8 cellular contexts compared by ENCODE assay signal in the genomic region with DNA sequence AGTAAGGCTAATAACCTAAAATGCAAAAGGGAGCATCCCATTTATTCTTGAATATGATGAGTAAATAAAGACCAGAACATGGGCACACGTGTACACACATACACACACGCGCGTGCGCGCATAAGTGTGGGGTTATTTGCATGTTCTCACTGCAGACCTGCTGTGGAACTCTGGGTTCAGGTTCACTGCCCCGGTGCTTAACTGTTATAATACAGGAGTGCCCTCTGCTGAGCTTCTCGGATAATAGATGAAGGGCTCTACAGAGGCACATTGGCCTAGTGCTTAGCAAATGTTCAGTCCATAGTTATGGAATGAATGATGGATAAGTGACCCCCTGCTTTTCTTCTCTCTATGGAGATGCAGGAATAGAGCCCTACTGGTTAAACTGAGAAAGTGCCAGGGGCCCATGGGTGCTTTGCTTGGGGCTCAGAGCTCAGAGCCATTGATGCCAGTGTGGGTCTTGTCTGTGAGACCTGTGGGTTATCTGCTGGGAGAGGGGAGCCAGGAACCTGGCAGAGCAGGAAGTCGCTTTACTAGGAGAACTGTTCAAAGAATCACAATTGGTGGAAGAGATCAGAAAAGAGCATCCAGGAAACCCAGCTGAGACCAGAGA. TPM values are rescaled to one million over a fixed set of nuclear protein-coding genes. Genes with fewer than 3 reads are reported as not detected.
DNase-seq lines count a peak whose midpoint lies in the region; ATAC-seq and TF ChIP-seq lines count a peak whose summit lies in the region.

No MANE protein-coding gene starts in this region.

- H3K27me3 ChIP-seq in right atrium auricular region = no peaks in the 10 kb centered on the region

- in situ Hi-C loops in SK-MEL-5 (cut with HindIII; ENCODE audit: low pct_unique_long_range_greater_than_20kb, low sequenced_read_pairs) = no loop called here

- POLR2A ChIA-PET in activated naive CD8-positive, alpha-beta T cell treated with anti-CD3 and anti-CD28 coated beads, Interleukin-2, amount 10 ng/mL, durations not matched to agents 7 days and 5 days (lab: Charles Lee) = interaction anchor here (1.5 to 2.4 kb wide), 3 partner anchors 212 to 646 kb away, joined by 3 to 10 read pairs (median 6); partner anchors contain the start of gene HJURP

- H3K4me3 Mint-ChIP-seq in activated naive CD8-positive, alpha-beta T cell treated with anti-CD3 and anti-CD28 coated beads, Interleukin-2, amount 10 ng/mL, durations not matched to agents 7 days and 5 days = no peak overlapping the region
- H3K4me3 Mint-ChIP-seq in mesothelial cell of epicardium = no peak overlapping the region

- H3K27ac ChIP-seq in right atrium auricular region = no peak overlapping the region

- peak overlapping the region; percentile 49 for H3K27ac Mint-ChIP-seq in activated naive CD8-positive, alpha-beta T cell treated with anti-CD3 and anti-CD28 coated beads, Interleukin-2, amount 10 ng/mL, durations not matched to agents 7 days and 5 days
- no peak overlapping the region for H3K27ac Mint-ChIP-seq in mesothelial cell of epicardium

- peaks cover 8% of the 10 kb centered on the region for H3K36me3 Mint-ChIP-seq in activated naive CD8-positive, alpha-beta T cell treated with anti-CD3 and anti-CD28 coated beads, Interleukin-2, amount 10 ng/mL, durations not matched to agents 7 days and 5 days
- no peaks in the 10 kb centered on the region for H3K36me3 Mint-ChIP-seq in mesothelial cell of epicardium

- H3K27me3 Mint-ChIP-seq in activated naive CD8-positive, alpha-beta T cell treated with anti-CD3 and anti-CD28 coated beads, Interleukin-2, amount 10 ng/mL, durations not matched to agents 7 days and 5 days = peaks cover 10% of the 10 kb centered on the region
- H3K27me3 Mint-ChIP-seq in mesothelial cell of epicardium (ENCODE audit: low read depth) = peaks cover 2% of the 10 kb centered on the region

- no peaks in the 10 kb centered on the region for H3K9me3 Mint-ChIP-seq in activated naive CD8-positive, alpha-beta T cell treated with anti-CD3 and anti-CD28 coated beads, Interleukin-2, amount 10 ng/mL, durations not matched to agents 7 days and 5 days
- no peaks in the 10 kb centered on the region for H3K9me3 Mint-ChIP-seq in mesothelial cell of epicardium

- H3K4me3 ChIP-seq in Jurkat, Clone E6-1 (ENCODE audit: low read length) = no peak overlapping the region
- no peak overlapping the region for H3K4me3 ChIP-seq in right atrium auricular region

- peak; percentile 62 for DNase-seq in DMS153 (lab: John Stamatoyannopoulos, UW)
- peak; percentile 86 for DNase-seq in Jurkat, Clone E6-1 (ENCODE audit: low read depth, low spot score)
- peak; percentile 83 for DNase-seq in SK-MEL-5 (ENCODE audit: low read depth, low spot score)
- DNase-seq in activated naive CD8-positive, alpha-beta T cell treated with anti-CD3 and anti-CD28 coated beads, Interleukin-2, amount 10 ng/mL, durations not matched to agents 7 days and 5 days = peak; percentile 63
- DNase-seq in right atrium auricular region (ENCODE audit: low spot score) = no peak
- DNase-seq in stimulated activated CD4-positive, alpha-beta T cell treated with anti-CD3 and anti-CD28 coated beads, Interleukin-15, amount 100 ng/mL, for 1 hour (ENCODE audit: low read depth in 1 of 2, low spot score in 1 of 2) = peak; percentile 39 to 56
- DNase-seq in mesothelial cell of epicardium (ENCODE audit: low spot score in 2 of 2, unreplicated experiment in 2 of 2) = no peak

- peaks cover 0 to 16% of the 10 kb centered on the region in 2 donors for H3K4me1 ChIP-seq in right atrium auricular region

- peak; percentile 43 for ATAC-seq in GM21390 (IDR thresholded peaks at IDR 0.05; ENCODE audit: unreplicated experiment)
- ATAC-seq in activated naive CD8-positive, alpha-beta T cell treated with anti-CD3 and anti-CD28 coated beads, Interleukin-2, amount 10 ng/mL, durations not matched to agents 7 days and 5 days (ENCODE audit: low read depth) = peak; percentile 51

- peaks cover 27% of the 10 kb centered on the region for H3K4me1 Mint-ChIP-seq in activated naive CD8-positive, alpha-beta T cell treated with anti-CD3 and anti-CD28 coated beads, Interleukin-2, amount 10 ng/mL, durations not matched to agents 7 days and 5 days
- H3K4me1 Mint-ChIP-seq in mesothelial cell of epicardium = peaks cover 16% of the 10 kb centered on the region

- H3K36me3 ChIP-seq in right atrium auricular region = no peaks in the 10 kb centered on the region

- TF ChIP-seq CTCF in right atrium auricular region (IDR thresholded peaks at IDR 0.05) (peak; percentile 25 to 74), mesothelial cell of epicardium (IDR thresholded peaks at IDR 0.05; ENCODE audit: unreplicated experiment) (no peak)

- H3K9me3 ChIP-seq in right atrium auricular region = no peaks in the 10 kb centered on the region

RNA-seq across cellular contexts. Expression of gene ARL4C, which starts 3.6 kb away (rescaled TPM):
- polyA plus RNA-seq in Jurkat, Clone E6-1 (2012; ENCODE audit: insufficient read depth, insufficient read length) = 54.2 TPM
- total RNA-seq in SK-MEL-5 (2014; rRNA removed; shearing (Covaris generic)) = 4.3 and 6.1 TPM in 2 replicates
- polyA plus RNA-seq in SK-MEL-5 (2015; cell fraction: cytosol; rRNA removed) = 8.3 and 9.9 TPM in 2 replicates
- polyA plus RNA-seq in SK-MEL-5 (2015; cell fraction: nucleus; rRNA removed) = 4.1 and 5.2 TPM in 2 replicates
- total RNA-seq in activated naive CD8-positive, alpha-beta T cell treated with anti-CD3 and anti-CD28 coated beads, Interleukin-2, amount 10 ng/mL, durations not matched to agents 7 days and 5 days = 100 to 1,000 TPM; 210 to 214 TPM
- total RNA-seq in right atrium auricular region (1 to 10 TPM; 3.1 to 3.4 TPM), mesothelial cell of epicardium (18.4 to 21.4 TPM (median 20.7 TPM) in 3 replicates)

Comparison
In these comparisons a context has a peak if more than half of its experiments do, and no peak if none do; other contexts are left out.
1. DNase-seq: peak in DMS153 (single experiment), Jurkat, Clone E6-1 (single experiment), SK-MEL-5 (single experiment), activated naive CD8-positive, alpha-beta T cell treated with anti-CD3 and anti-CD28 coated beads, Interleukin-2, amount 10 ng/mL, durations not matched to agents 7 days and 5 days (single experiment) and stimulated activated CD4-positive, alpha-beta T cell treated with anti-CD3 and anti-CD28 coated beads, Interleukin-15, amount 100 ng/mL, for 1 hour (2 of 2); none in right atrium auricular region (single experiment) and mesothelial cell of epicardium (0 of 2).